9 cellular contexts compared by ENCODE assay signal in genomic region chr14:61526405-61527312, GRCh38.
DNase-seq lines count a peak whose midpoint lies in the region; ATAC-seq and TF ChIP-seq lines count a peak whose summit lies in the region.
"Had no signal": no experiment of that assay in that cellular context is flagged by ENCODE, and none has a peak within 500 bp of the region (broad histone marks: within the 10 kb centered on the region; RNA-seq: fewer than 3 reads in every experiment).

No MANE protein-coding gene starts in this region.

- DNase-seq in CD4-positive, CD25-positive, alpha-beta regulatory T cell: no peak
- peak; percentile 94 for DNase-seq in NCI-H2029 (lab: John Stamatoyannopoulos, UW)
- peak; percentile 24 for DNase-seq in cerebellum (ENCODE audit: low spot score)
- peak; percentile 34 for DNase-seq in natural killer cell
- no peak for DNase-seq in H7
- DNase-seq in stimulated activated CD4-positive, alpha-beta T cell treated with anti-CD3 and anti-CD28 coated beads, Interleukin-12 subunit alpha, Interleukin-12 subunit beta, amount 100 ng/mL, for 4 hours: no peak
- DNase-seq in amygdala (lab: John Stamatoyannopoulos, UW): no peak
- DNase-seq: erythroblast had no signal

- H3K36me3 ChIP-seq in CD4-positive, CD25-positive, alpha-beta regulatory T cell (ENCODE audit: control insufficient read depth, insufficient read depth, low read length): peaks cover 73% of the 10 kb centered on the region
- H3K36me3 ChIP-seq in H7 (replicated peaks; ENCODE audit: control insufficient read depth, insufficient read depth, low read length): no peaks in the 10 kb centered on the region

- peaks cover 52 to 79% (median 54%) of the 10 kb centered on the region in 4 donors for H3K4me1 Mint-ChIP-seq in CD4-positive, CD25-positive, alpha-beta regulatory T cell
- H3K4me1 Mint-ChIP-seq in natural killer cell: peaks cover 88 to 92% of the 10 kb centered on the region in 2 donors

- H3K9me3 ChIP-seq in CD4-positive, CD25-positive, alpha-beta regulatory T cell (ENCODE audit: control insufficient read depth in 2 of 2, low read length in 2 of 2): no peaks in the 10 kb centered on the region

- no peak for TF ChIP-seq CTCF in natural killer cell (IDR thresholded peaks at IDR 0.05)

- H3K27me3 Mint-ChIP-seq in CD4-positive, CD25-positive, alpha-beta regulatory T cell: peaks cover 4% of the 10 kb centered on the region
- no peaks in the 10 kb centered on the region for H3K27me3 Mint-ChIP-seq in natural killer cell (ENCODE audit: low read depth in 2 of 2)

- peak overlapping the region; percentile 24 for H3K27ac ChIP-seq in CD4-positive, CD25-positive, alpha-beta regulatory T cell (ENCODE audit: insufficient read depth, low read length, poor library complexity, severe bottlenecking)

- ATAC-seq in CD4-positive, CD25-positive, alpha-beta regulatory T cell (ENCODE audit: low read depth in 2 of 2): no peak
- ATAC-seq in natural killer cell (peak; percentile 24 to 41 (median 37)), GM19397 (IDR thresholded peaks at IDR 0.05; ENCODE audit: unreplicated experiment) (no peak)

- no peak overlapping the region for H3K4me3 ChIP-seq in CD4-positive, CD25-positive, alpha-beta regulatory T cell (ENCODE audit: low read depth, low read length)
- no peak overlapping the region for H3K4me3 ChIP-seq in H7 (ENCODE audit: insufficient read depth, low read depth, low read length)

- H3K9me3 Mint-ChIP-seq in CD4-positive, CD25-positive, alpha-beta regulatory T cell: peaks cover 0 to 5% (median 0%) of the 10 kb centered on the region in 7 donors
- H3K9me3 Mint-ChIP-seq in natural killer cell: peaks cover 0 to 2% of the 10 kb centered on the region in 2 donors

- H3K36me3 Mint-ChIP-seq in CD4-positive, CD25-positive, alpha-beta regulatory T cell: peaks cover 56% of the 10 kb centered on the region
- peaks cover 21% of the 10 kb centered on the region for H3K36me3 Mint-ChIP-seq in natural killer cell

- peak overlapping the region in 1 of 4 donors; percentile 55 for H3K4me3 Mint-ChIP-seq in CD4-positive, CD25-positive, alpha-beta regulatory T cell
- peak overlapping the region; percentile 43 for H3K4me3 Mint-ChIP-seq in natural killer cell

- intact Hi-C loops in natural killer cell (cut with micrococcal nuclease): loop anchor here (2.0 kb wide), 1 partner anchor 50 kb away; no protein-coding TSS in a partner anchor

- peak overlapping the region; percentile 11 to 82 (median 71) for H3K27ac Mint-ChIP-seq in CD4-positive, CD25-positive, alpha-beta regulatory T cell
- H3K27ac Mint-ChIP-seq in natural killer cell: peak overlapping the region in 1 of 2 donors; percentile 98

- H3K27me3 ChIP-seq in CD4-positive, CD25-positive, alpha-beta regulatory T cell (ENCODE audit: control insufficient read depth, insufficient read depth, low read length): no peaks in the 10 kb centered on the region
- H3K27me3 ChIP-seq in H7 (ENCODE audit: control insufficient read depth, insufficient read depth, low read length): no peaks in the 10 kb centered on the region

- peaks cover 34% of the 10 kb centered on the region for H3K4me1 ChIP-seq in CD4-positive, CD25-positive, alpha-beta regulatory T cell (ENCODE audit: control insufficient read depth, insufficient read depth, low read length, poor library complexity, severe bottlenecking)

Comparison
In these comparisons a context has a peak if more than half of its experiments do, and no peak if none do; other contexts are left out.
1. ATAC-seq: peak in natural killer cell (3 of 3); none in CD4-positive, CD25-positive, alpha-beta regulatory T cell (0 of 2) and GM19397 (single experiment).
2. DNase-seq: peak in NCI-H2029 (single experiment), cerebellum (single experiment) and natural killer cell (single experiment); none in CD4-positive, CD25-positive, alpha-beta regulatory T cell (0 of 3), H7 (single experiment), stimulated activated CD4-positive, alpha-beta T cell treated with anti-CD3 and anti-CD28 coated beads, Interleukin-12 subunit alpha, Interleukin-12 subunit beta, amount 100 ng/mL, for 4 hours (single experiment) and amygdala (0 of 56).